In the genomic region with DNA sequence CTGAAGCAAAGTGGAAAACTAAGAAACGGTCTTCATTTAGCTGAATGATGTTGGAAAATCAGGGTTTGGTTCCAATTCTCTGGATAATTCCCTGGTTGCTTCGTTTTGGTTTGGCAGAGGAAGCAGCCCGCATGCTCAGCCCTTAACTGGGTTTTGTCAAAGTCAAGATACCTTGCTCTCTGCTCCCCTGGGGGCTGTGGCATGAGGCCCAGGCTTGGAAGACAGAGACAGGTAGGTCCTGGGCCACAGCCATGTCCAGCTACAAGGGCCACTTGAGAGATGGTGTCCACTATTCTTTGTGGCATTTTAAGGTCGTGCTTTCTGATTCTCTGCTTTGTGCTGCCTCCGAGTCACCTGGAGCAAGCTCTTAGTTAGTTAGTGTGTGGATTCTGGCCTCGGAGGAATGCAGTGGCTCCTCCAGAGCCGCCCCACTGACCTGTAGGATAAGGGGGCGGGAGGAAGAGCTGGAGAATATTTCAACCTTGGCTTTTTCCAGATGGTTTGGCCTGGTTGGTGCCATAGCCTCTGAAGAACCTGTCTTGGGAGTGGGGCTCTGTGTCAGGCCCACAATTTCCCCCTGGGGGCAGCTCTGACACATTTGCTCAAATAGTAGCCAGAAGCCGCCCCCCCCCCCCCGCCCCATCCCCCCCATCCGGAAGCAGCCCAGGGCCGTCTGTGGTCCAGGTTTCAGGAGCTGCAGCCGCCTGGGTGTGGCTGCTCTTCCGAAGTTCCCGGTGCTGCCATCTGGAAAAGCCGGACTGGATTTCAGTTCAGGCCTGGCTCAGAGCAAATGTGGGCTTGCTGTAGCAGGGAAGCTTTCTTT, we compare ENCODE assay signal across 13 cellular contexts.
DNase-seq lines count a peak whose midpoint lies in the region; ATAC-seq and TF ChIP-seq lines count a peak whose summit lies in the region.
"Had no signal": no experiment of that assay in that cellular context is flagged by ENCODE, and none has a peak within 500 bp of the region (broad histone marks: within the 10 kb centered on the region; RNA-seq: fewer than 3 reads in every experiment).

No MANE protein-coding gene starts in this region.

- no peaks in the 10 kb centered on the region for H3K9me3 Mint-ChIP-seq in MCF 10A (ENCODE audit: unreplicated experiment)
- H3K9me3 Mint-ChIP-seq in mesothelial cell of epicardium, result peaks cover 5% of the 10 kb centered on the region
- H3K9me3 Mint-ChIP-seq: activated naive CD4-positive, alpha-beta T cell treated with anti-CD3 and anti-CD28 coated beads, Interleukin-2, amount 50 U/mL, for 72 hours; CD4-positive, alpha-beta T cell had no signal

- peaks cover 23% of the 10 kb centered on the region for H3K27me3 Mint-ChIP-seq in MCF 10A (ENCODE audit: insufficient read depth, unreplicated experiment)
- peaks cover 7% of the 10 kb centered on the region for H3K27me3 Mint-ChIP-seq in mesothelial cell of epicardium (ENCODE audit: low read depth)
- H3K27me3 Mint-ChIP-seq: CD4-positive, alpha-beta T cell had no signal

- POLR2A ChIA-PET in MCF 10A (lab: Yijun Ruan, JAX), result no interaction called here

- TF ChIP-seq POLR2A in breast epithelium (IDR thresholded peaks at IDR 0.05) (no peak), testis (IDR thresholded peaks at IDR 0.05) (no peak)

- intact Hi-C loops in MCF 10A (cut with micrococcal nuclease), result loop anchor here (1.0 kb wide), 1 partner anchor 147 kb away; a partner anchor contains a TSS
- intact Hi-C loops in breast epithelium (cut with DNase I; ENCODE audit: low total_unique reads), result no loop called here
- intact Hi-C loops in testis (cut with DNase I; ENCODE audit: low total_unique reads), result no loop called here

- TF ChIP-seq CTCF in MCF 10A (IDR thresholded peaks at IDR 0.05; ENCODE audit: unreplicated experiment) (no peak), breast epithelium (IDR thresholded peaks at IDR 0.05) (no peak), testis (IDR thresholded peaks at IDR 0.05) (no peak), mesothelial cell of epicardium (IDR thresholded peaks at IDR 0.05; ENCODE audit: unreplicated experiment) (no peak)

- CTCF ChIA-PET in MCF 10A (lab: Yijun Ruan, JAX), result interaction anchor here (1.4 kb wide), 1 partner anchor 13 kb away, joined by 4 read pairs; no protein-coding TSS in a partner anchor

- H3K9me3 ChIP-seq in breast epithelium, result no peaks in the 10 kb centered on the region
- no peaks in the 10 kb centered on the region for H3K9me3 ChIP-seq in testis
- H3K9me3 ChIP-seq: uterus had no signal

- H3K4me3 ChIP-seq in breast epithelium (no peak overlapping the region), testis (no peak overlapping the region)
- H3K4me3 ChIP-seq: uterus had no signal

- H3K4me3 Mint-ChIP-seq in MCF 10A (ENCODE audit: unreplicated experiment), result no peak overlapping the region
- H3K4me3 Mint-ChIP-seq in mesothelial cell of epicardium, result no peak overlapping the region
- H3K4me3 Mint-ChIP-seq: CD4-positive, alpha-beta T cell; naive B cell had no signal

- H3K27me3 ChIP-seq in breast epithelium, result peaks cover 0 to 7% of the 10 kb centered on the region in 2 donors
- no peaks in the 10 kb centered on the region for H3K27me3 ChIP-seq in testis
- H3K27me3 ChIP-seq: uterus had no signal

- no peaks in the 10 kb centered on the region for H3K36me3 Mint-ChIP-seq in MCF 10A (ENCODE audit: insufficient read depth, unreplicated experiment)
- H3K36me3 Mint-ChIP-seq in mesothelial cell of epicardium, result no peaks in the 10 kb centered on the region
- H3K36me3 Mint-ChIP-seq: activated naive CD4-positive, alpha-beta T cell treated with anti-CD3 and anti-CD28 coated beads, Interleukin-2, amount 50 U/mL, for 72 hours; naive B cell had no signal

- H3K36me3 ChIP-seq in breast epithelium (no peaks in the 10 kb centered on the region), testis (ENCODE audit: low read depth, missing control alignments) (no peaks in the 10 kb centered on the region)
- H3K36me3 ChIP-seq: uterus had no signal

- WGBS in testis, 2 donors, result 34 to 39% methylated on average over 5 to 12 of the region's 16 CpGs

- no peaks in the 10 kb centered on the region for H3K4me1 Mint-ChIP-seq in MCF 10A (ENCODE audit: insufficient read depth, unreplicated experiment)
- H3K4me1 Mint-ChIP-seq in mesothelial cell of epicardium, result peaks cover 26% of the 10 kb centered on the region
- H3K4me1 Mint-ChIP-seq: naive B cell had no signal

- H3K27ac Mint-ChIP-seq in MCF 10A (ENCODE audit: low read depth, unreplicated experiment), result no peak overlapping the region
- H3K27ac Mint-ChIP-seq in mesothelial cell of epicardium, result no peak overlapping the region
- H3K27ac Mint-ChIP-seq: activated naive CD4-positive, alpha-beta T cell treated with anti-CD3 and anti-CD28 coated beads, Interleukin-2, amount 50 U/mL, for 72 hours; CD4-positive, alpha-beta T cell; naive B cell had no signal

- H3K27ac ChIP-seq in breast epithelium (no peak overlapping the region), testis (no peak overlapping the region)
- H3K27ac ChIP-seq: uterus had no signal

- no peak for ATAC-seq in GM21447 (IDR thresholded peaks at IDR 0.05; ENCODE audit: unreplicated experiment)
- ATAC-seq: activated naive CD4-positive, alpha-beta T cell treated with anti-CD3 and anti-CD28 coated beads, Interleukin-2, amount 50 U/mL, for 72 hours had no signal

- H3K4me1 ChIP-seq in breast epithelium, result no peaks in the 10 kb centered on the region
- H3K4me1 ChIP-seq in testis, result peaks cover 11% of the 10 kb centered on the region
- H3K4me1 ChIP-seq: uterus had no signal

- peak; percentile 56 for DNase-seq in MCF 10A (ENCODE audit: unreplicated experiment)
- DNase-seq in breast epithelium (ENCODE audit: low spot score in 2 of 2), result no peak
- peak; percentile 57 for DNase-seq in NCI-H2171 treated with DMSO at 0.1 percent for 48 hours (lab: John Stamatoyannopoulos, UW)
- DNase-seq in cerebellar cortex (ENCODE audit: low spot score), result peak; percentile 4
- DNase-seq in testis, result peak; percentile 36
- DNase-seq in GM19240 (ENCODE audit: insufficient read length, low spot score), result no peak
- no peak for DNase-seq in mesothelial cell of epicardium (ENCODE audit: low spot score in 2 of 2, unreplicated experiment in 2 of 2)
- DNase-seq: activated CD4-positive, alpha-beta T cell treated with anti-CD3 and anti-CD28 coated beads for 4 hours; CD4-positive, alpha-beta T cell; naive B cell had no signal

- no TSS peak for BruUV-seq in MCF 10A (replicated peaks; lab: Mats Ljungman, UMichigan)

Comparison
In these comparisons a context has a peak if more than half of its experiments do, and no peak if none do; other contexts are left out.
1. DNase-seq: peak in MCF 10A (single experiment), NCI-H2171 treated with DMSO at 0.1 percent for 48 hours (single experiment), cerebellar cortex (single experiment) and testis (single experiment); none in breast epithelium (0 of 2), GM19240 (single experiment) and mesothelial cell of epicardium (0 of 2).